12 cellular contexts compared by ENCODE assay signal in genomic region chr7:30201161-30201666, GRCh38.
DNase-seq lines count a peak whose midpoint lies in the region; ATAC-seq and TF ChIP-seq lines count a peak whose summit lies in the region.
"Had no signal": no experiment of that assay in that cellular context is flagged by ENCODE, and none has a peak within 500 bp of the region (broad histone marks: within the 10 kb centered on the region; RNA-seq: fewer than 3 reads in every experiment).

No MANE protein-coding gene starts in this region.

- ATAC-seq in GM18861 (IDR thresholded peaks at IDR 0.05; ENCODE audit: unreplicated experiment) (peak; percentile 85), GM21619 (IDR thresholded peaks at IDR 0.05; ENCODE audit: unreplicated experiment) (peak; percentile 91), HG03439 (IDR thresholded peaks at IDR 0.05; ENCODE audit: unreplicated experiment) (peak; percentile 72), lung (ENCODE audit: insufficient read depth, low FRiP score) (no peak)
- ATAC-seq in activated T-helper 17 cell treated with anti-CD3 and anti-CD28 coated beads, Interleukin-2, amount 50 U/mL, for 72 hours (replicated peaks) = no peak

- H3K27ac ChIP-seq in lung (ENCODE audit: low read depth in 1 of 2, low read length in 1 of 2) (no peak overlapping the region), smooth muscle cell (ENCODE audit: low read depth) (no peak overlapping the region)
- H3K27ac ChIP-seq: HL-60 had no signal

- TF ChIP-seq CTCF in lung (IDR thresholded peaks at IDR 0.05; ENCODE audit: control extremely low read depth, extremely low read depth) (no peak), smooth muscle cell (IDR thresholded peaks at IDR 0.05; ENCODE audit: borderline replicate concordance, insufficient read depth, poor library complexity, severe bottlenecking) (no peak)

- peaks cover 5% of the 10 kb centered on the region for H3K9me3 Mint-ChIP-seq in activated T-helper 17 cell treated with anti-CD3 and anti-CD28 coated beads, Interleukin-2, amount 50 U/mL, for 72 hours

- H3K9me3 ChIP-seq in lung (ENCODE audit: control insufficient read depth in 2 of 2, insufficient read depth in 1 of 2, low read length in 1 of 2) (peaks cover 0 to 2% of the 10 kb centered on the region in 2 donors), smooth muscle cell (replicated peaks; ENCODE audit: low read depth) (no peaks in the 10 kb centered on the region)

- H3F3A ChIP-seq in smooth muscle cell (ENCODE audit: low read depth) = no peaks in the 10 kb centered on the region

- no peak overlapping the region for H3K4me3 Mint-ChIP-seq in activated T-helper 17 cell treated with anti-CD3 and anti-CD28 coated beads, Interleukin-2, amount 50 U/mL, for 72 hours
- H3K4me3 Mint-ChIP-seq: nephron had no signal

- H2AFZ ChIP-seq in smooth muscle cell (ENCODE audit: low read depth) = no peak overlapping the region

- no peaks in the 10 kb centered on the region for H3K4me1 Mint-ChIP-seq in activated T-helper 17 cell treated with anti-CD3 and anti-CD28 coated beads, Interleukin-2, amount 50 U/mL, for 72 hours

- no peak overlapping the region for H3K27ac Mint-ChIP-seq in activated T-helper 17 cell treated with anti-CD3 and anti-CD28 coated beads, Interleukin-2, amount 50 U/mL, for 72 hours
- H3K27ac Mint-ChIP-seq: nephron had no signal

- no peaks in the 10 kb centered on the region for H3K79me2 ChIP-seq in smooth muscle cell (ENCODE audit: low read depth)

- no peaks in the 10 kb centered on the region for H3K27me3 ChIP-seq in lung (ENCODE audit: control insufficient read depth, insufficient read depth)
- no peaks in the 10 kb centered on the region for H3K27me3 ChIP-seq in smooth muscle cell (ENCODE audit: low read depth)

- no peak overlapping the region for H3K4me3 ChIP-seq in lung
- no peak overlapping the region for H3K4me3 ChIP-seq in smooth muscle cell

- 70 to 83% methylated on average over 5 of the region's 5 CpGs for WGBS in lung, 2 donors
- 94% methylated on average over 5 of the region's 5 CpGs for WGBS in smooth muscle cell (ENCODE audit: low lambda C conversion rate)

- no peak overlapping the region for H3K4me2 ChIP-seq in smooth muscle cell

- H3K36me3 Mint-ChIP-seq in activated T-helper 17 cell treated with anti-CD3 and anti-CD28 coated beads, Interleukin-2, amount 50 U/mL, for 72 hours (ENCODE audit: low read depth) = no peaks in the 10 kb centered on the region

- DNase-seq in lung (ENCODE audit: low spot score) = peak; percentile 13
- no peak for DNase-seq in GM19240 (ENCODE audit: insufficient read length, low spot score)
- no peak for DNase-seq in smooth muscle cell (lab: John Stamatoyannopoulos, UW; ENCODE audit: unreplicated experiment)
- DNase-seq in ureter (ENCODE audit: low spot score) = no peak
- DNase-seq: DMS153, T-helper 2 cell had no signal

- H3K4me1 ChIP-seq in lung (ENCODE audit: control insufficient read depth in 2 of 2, insufficient read depth in 2 of 2, low read length in 2 of 2) = peaks cover 0 to 4% of the 10 kb centered on the region in 2 donors
- H3K4me1 ChIP-seq in smooth muscle cell (ENCODE audit: low read depth) = peaks cover 6% of the 10 kb centered on the region

- no peak overlapping the region for H3K9ac ChIP-seq in smooth muscle cell (ENCODE audit: low read depth)

- no peaks in the 10 kb centered on the region for H3K36me3 ChIP-seq in lung (ENCODE audit: control insufficient read depth in 2 of 2, insufficient read depth in 2 of 2, low read length in 2 of 2)
- H3K36me3 ChIP-seq in smooth muscle cell (ENCODE audit: low read depth) = no peaks in the 10 kb centered on the region

- H3K27me3 Mint-ChIP-seq in activated T-helper 17 cell treated with anti-CD3 and anti-CD28 coated beads, Interleukin-2, amount 50 U/mL, for 72 hours = no peaks in the 10 kb centered on the region

- H4K20me1 ChIP-seq in smooth muscle cell (ENCODE audit: low read depth) = no peaks in the 10 kb centered on the region

Comparison
In these comparisons a context has a peak if more than half of its experiments do, and no peak if none do; other contexts are left out.
1. ATAC-seq: peak in GM18861 (single experiment), GM21619 (single experiment) and HG03439 (single experiment); none in lung (single experiment) and activated T-helper 17 cell treated with anti-CD3 and anti-CD28 coated beads, Interleukin-2, amount 50 U/mL, for 72 hours (single experiment).